Comparison of ENCODE assay signal across 8 cellular contexts in the genomic region with DNA sequence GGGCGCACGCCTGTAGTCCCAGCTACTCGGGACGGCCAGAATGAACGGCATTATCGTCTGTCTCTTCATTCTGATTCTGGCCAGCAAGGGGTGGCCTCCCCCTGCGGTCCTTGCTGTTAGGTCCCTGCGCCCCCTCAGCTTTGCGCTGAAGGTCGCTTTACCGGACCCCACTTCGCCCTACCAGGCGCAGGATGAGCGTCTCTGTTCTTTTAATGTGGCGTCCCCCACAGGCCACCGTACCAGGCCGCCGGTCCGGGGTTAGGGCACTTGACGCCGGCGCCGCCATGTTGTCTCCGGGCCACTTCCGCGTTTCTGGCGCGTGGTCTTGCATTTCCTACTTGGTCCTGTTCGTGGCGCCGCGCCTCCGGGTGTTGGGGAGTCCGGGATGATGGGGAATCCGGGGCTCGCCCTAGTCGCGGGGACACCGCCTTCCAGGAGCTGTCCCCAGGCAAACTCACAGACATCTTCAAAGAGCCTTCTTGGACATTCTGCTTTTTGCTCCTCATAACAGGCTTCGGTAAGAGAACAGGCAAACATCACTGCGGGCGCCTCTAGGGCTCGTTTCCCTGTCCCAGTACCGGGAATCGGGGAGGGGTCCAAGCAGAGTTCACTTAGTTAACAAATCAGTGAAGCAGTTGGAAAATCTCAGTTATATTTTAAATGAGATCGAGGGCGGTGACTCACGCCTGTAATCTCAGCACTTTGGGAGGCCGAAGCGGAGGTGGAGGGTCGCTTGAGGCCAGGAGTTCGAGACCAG. TPM values are rescaled to one million over a fixed set of nuclear protein-coding genes. Genes with fewer than 3 reads are reported as not detected.
DNase-seq lines count a peak whose midpoint lies in the region; ATAC-seq and TF ChIP-seq lines count a peak whose summit lies in the region.

No MANE protein-coding gene starts in this region.

- H3K36me3 Mint-ChIP-seq in activated T-helper 2 cell treated with anti-CD3 and anti-CD28 coated beads, Interferon-gamma antibody, Interleukin-2, Interleukin-4, amounts not matched to agents 10 μg/mL and 5 μg/mL and 100 μg/mL, durations not matched to agents 14 hours and 24 hours and 36 hours (ENCODE audit: low read depth) = peaks cover 6% of the 10 kb centered on the region
- H3K36me3 Mint-ChIP-seq in natural killer cell = no peaks in the 10 kb centered on the region

- peak; percentile 97 to 100 (median 99) for ATAC-seq in natural killer cell

- peak; percentile 49 for TF ChIP-seq CTCF in LNCAP (IDR thresholded peaks at IDR 0.05)
- TF ChIP-seq CTCF in natural killer cell (IDR thresholded peaks at IDR 0.05) = peak; percentile 64

- H3K27ac Mint-ChIP-seq in activated T-helper 2 cell treated with anti-CD3 and anti-CD28 coated beads, Interferon-gamma antibody, Interleukin-2, Interleukin-4, amounts not matched to agents 10 μg/mL and 5 μg/mL and 100 μg/mL, durations not matched to agents 14 hours and 24 hours and 36 hours = peak overlapping the region; percentile 86
- peak overlapping the region; percentile 94 to 96 for H3K27ac Mint-ChIP-seq in natural killer cell

- H3K4me3 Mint-ChIP-seq in activated T-helper 2 cell treated with anti-CD3 and anti-CD28 coated beads, Interferon-gamma antibody, Interleukin-2, Interleukin-4, amounts not matched to agents 10 μg/mL and 5 μg/mL and 100 μg/mL, durations not matched to agents 14 hours and 24 hours and 36 hours (ENCODE audit: low read depth) = peak overlapping the region; percentile 92
- H3K4me3 Mint-ChIP-seq in natural killer cell = peak overlapping the region; percentile 97

- no peaks in the 10 kb centered on the region for H3K27me3 Mint-ChIP-seq in activated T-helper 2 cell treated with anti-CD3 and anti-CD28 coated beads, Interferon-gamma antibody, Interleukin-2, Interleukin-4, amounts not matched to agents 10 μg/mL and 5 μg/mL and 100 μg/mL, durations not matched to agents 14 hours and 24 hours and 36 hours (ENCODE audit: low read depth)
- no peaks in the 10 kb centered on the region for H3K27me3 Mint-ChIP-seq in natural killer cell (ENCODE audit: low read depth in 2 of 2)

- peak; percentile 97 for DNase-seq in ELF-1 (ENCODE audit: low read depth, low spot score)
- DNase-seq in H4 (ENCODE audit: low spot score) = peak; percentile 94
- DNase-seq in RPMI7951 (ENCODE audit: low read depth) = peak; percentile 92
- DNase-seq in activated T-helper 2 cell treated with anti-CD3 and anti-CD28 coated beads, Interferon-gamma antibody, Interleukin-2, Interleukin-4, amounts not matched to agents 10 μg/mL and 5 μg/mL and 100 μg/mL, durations not matched to agents 14 hours and 24 hours and 36 hours (ENCODE audit: low spot score) = peak; percentile 91
- peak; percentile 95 for DNase-seq in fibroblast of peridontal ligament (ENCODE audit: extremely low read depth)
- peak; percentile 93 for DNase-seq in natural killer cell
- peak; percentile 90 to 93 (median 92) for DNase-seq in stimulated activated naive CD4-positive, alpha-beta T cell (lab: John Stamatoyannopoulos, UW)

- H3K4me1 Mint-ChIP-seq in activated T-helper 2 cell treated with anti-CD3 and anti-CD28 coated beads, Interferon-gamma antibody, Interleukin-2, Interleukin-4, amounts not matched to agents 10 μg/mL and 5 μg/mL and 100 μg/mL, durations not matched to agents 14 hours and 24 hours and 36 hours (ENCODE audit: low read depth) = peaks cover 14% of the 10 kb centered on the region
- H3K4me1 Mint-ChIP-seq in natural killer cell = peaks cover 10 to 22% of the 10 kb centered on the region in 2 donors

- H3K9me3 Mint-ChIP-seq in activated T-helper 2 cell treated with anti-CD3 and anti-CD28 coated beads, Interferon-gamma antibody, Interleukin-2, Interleukin-4, amounts not matched to agents 10 μg/mL and 5 μg/mL and 100 μg/mL, durations not matched to agents 14 hours and 24 hours and 36 hours = no peaks in the 10 kb centered on the region
- no peaks in the 10 kb centered on the region for H3K9me3 Mint-ChIP-seq in natural killer cell

- intact Hi-C loops in activated T-helper 2 cell treated with anti-CD3 and anti-CD28 coated beads, Interferon-gamma antibody, Interleukin-2, Interleukin-4, amounts not matched to agents 10 μg/mL and 5 μg/mL and 100 μg/mL, durations not matched to agents 14 hours and 24 hours and 36 hours (cut with micrococcal nuclease) = loop anchor here (1.0 to 5.0 kb wide), 5 partner anchors 9 to 507 kb away; a partner anchor contains a TSS
- intact Hi-C loops in natural killer cell (cut with micrococcal nuclease) = loop anchor here (1.0 to 2.0 kb wide), 2 partner anchors 9 to 43 kb away; a partner anchor contains a TSS

RNA-seq across cellular contexts. Expression of a gene that starts 8.5 kb away (rescaled TPM):
- total RNA-seq in H4 (2014; rRNA removed; shearing (Covaris generic)) = 236 and 241 TPM in 2 replicates
- total RNA-seq in RPMI7951 (2014; rRNA removed; shearing (Covaris generic)) = 129 and 158 TPM in 2 replicates
- 101 and 104 TPM in 2 replicates for total RNA-seq in activated T-helper 2 cell treated with anti-CD3 and anti-CD28 coated beads, Interferon-gamma antibody, Interleukin-2, Interleukin-4, amounts not matched to agents 10 μg/mL and 5 μg/mL and 100 μg/mL, durations not matched to agents 14 hours and 24 hours and 36 hours
- total RNA-seq in natural killer cell = 10 to 100 TPM; 82.2 to 88.8 (median 84.1) TPM

RNA-seq across cellular contexts. Expression of a gene that starts 43.7 kb away (rescaled TPM):
- 88.0 and 106 TPM in 2 replicates for total RNA-seq in H4 (2014; rRNA removed; shearing (Covaris generic))
- 22.8 and 31.6 TPM in 2 replicates for total RNA-seq in RPMI7951 (2014; rRNA removed; shearing (Covaris generic))
- 17.4 and 21.9 TPM in 2 replicates for total RNA-seq in activated T-helper 2 cell treated with anti-CD3 and anti-CD28 coated beads, Interferon-gamma antibody, Interleukin-2, Interleukin-4, amounts not matched to agents 10 μg/mL and 5 μg/mL and 100 μg/mL, durations not matched to agents 14 hours and 24 hours and 36 hours
- total RNA-seq in natural killer cell = 10 to 100 TPM; 13.9 to 22.0 (median 20.6) TPM

Comparison
In these comparisons a context has a peak if more than half of its experiments do, and no peak if none do; other contexts are left out.
1. Peak in every context shown above with its lines: DNase-seq and ATAC-seq.